Comparison of ENCODE assay signal across 1 cellular context in the genomic region with DNA sequence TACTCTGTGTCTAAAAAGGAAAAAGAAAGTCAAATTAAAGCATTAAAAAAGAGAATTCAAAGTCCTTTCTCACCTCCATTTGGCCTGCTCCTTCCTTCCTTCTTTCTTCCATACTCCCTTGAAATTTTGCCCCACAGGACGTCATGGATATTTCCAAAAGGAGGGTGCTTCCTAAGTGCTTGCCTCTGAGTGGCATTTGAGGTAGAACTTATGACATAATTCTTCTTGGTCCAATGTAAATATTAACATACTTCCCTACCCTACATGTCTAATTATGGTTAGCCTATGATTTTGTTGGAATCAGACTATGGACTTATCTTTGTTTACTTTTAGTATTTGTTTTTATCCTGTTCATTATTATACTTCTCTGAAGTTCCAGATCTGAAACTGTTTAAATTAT.
TF ChIP-seq lines count a peak whose summit lies in the region.

No MANE protein-coding gene starts in this region.

TF ChIP-seq in HepG2, 621 proteins besides CTCF, POLR2A, EP300 and RAD21:
- peak; percentile 25; the same call in 1 of the 2 replicates for TF ChIP-seq CREB1 (IDR thresholded peaks at IDR 0.05)
- no peak for TF ChIP-seq CREB1 (CRISPR knock-in tag; IDR thresholded peaks at IDR 0.05)
- no peak for TF ChIP-seq ZNF33A (CRISPR knock-in tag; IDR thresholded peaks at IDR 0.05; ENCODE audit: borderline replicate concordance)
- TF ChIP-seq SOX6 (IDR thresholded peaks at IDR 0.05) = no peak
- no peak for TF ChIP-seq SOX6 (CRISPR knock-in tag; IDR thresholded peaks at IDR 0.05)
TF ChIP-seq in HepG2: peak in this region for 1.
